In genomic region chr2:224556381-224556780, GRCh38 we compare ENCODE assay signal across 18 cellular contexts. TPM values are rescaled to one million over a fixed set of nuclear protein-coding genes. Genes with fewer than 3 reads are reported as not detected.
DNase-seq lines count a peak whose midpoint lies in the region; ATAC-seq, FAIRE-seq and TF ChIP-seq lines count a peak whose summit lies in the region.
"Had no signal": no experiment of that assay in that cellular context is flagged by ENCODE, and none has a peak within 500 bp of the region (broad histone marks: within the 10 kb centered on the region; RNA-seq: fewer than 3 reads in every experiment).

No MANE protein-coding gene starts in this region.

- H3K27me3 Mint-ChIP-seq in activated naive CD4-positive, alpha-beta T cell treated with anti-CD3 and anti-CD28 coated beads, Interleukin-2, amount 10 ng/mL, durations not matched to agents 7 days and 5 days = no peaks in the 10 kb centered on the region
- H3K27me3 Mint-ChIP-seq in activated B cell treated with CpG ODN at 0.5 μM for 24 hours (no peaks in the 10 kb centered on the region), Caco-2 (ENCODE audit: insufficient read depth, unreplicated experiment) (no peaks in the 10 kb centered on the region)
- H3K27me3 Mint-ChIP-seq: CD4-positive, CD25-positive, alpha-beta regulatory T cell had no signal

- intact Hi-C loops in activated B cell treated with CpG ODN at 0.5 μM for 24 hours (cut with micrococcal nuclease) = loop anchor here (2.0 kb wide), 1 partner anchor 16 kb away; no protein-coding TSS in a partner anchor
- intact Hi-C loops in Caco-2 (cut with micrococcal nuclease; ENCODE audit: unreplicated experiment) = no loop called here

- H3K4me3 Mint-ChIP-seq in activated naive CD4-positive, alpha-beta T cell treated with anti-CD3 and anti-CD28 coated beads, Interleukin-2, amount 10 ng/mL, durations not matched to agents 7 days and 5 days = no peak overlapping the region
- H3K4me3 Mint-ChIP-seq in activated B cell treated with CpG ODN at 0.5 μM for 24 hours (no peak overlapping the region), Caco-2 (ENCODE audit: unreplicated experiment) (no peak overlapping the region)
- H3K4me3 Mint-ChIP-seq: H9 had no signal

- H3K27ac Mint-ChIP-seq in activated naive CD4-positive, alpha-beta T cell treated with anti-CD3 and anti-CD28 coated beads, Interleukin-2, amount 10 ng/mL, durations not matched to agents 7 days and 5 days = peak overlapping the region; percentile 24
- H3K27ac Mint-ChIP-seq in activated B cell treated with CpG ODN at 0.5 μM for 24 hours (peak overlapping the region; percentile 5), Caco-2 (ENCODE audit: unreplicated experiment) (no peak overlapping the region)
- H3K27ac Mint-ChIP-seq: H9 had no signal

- POLR2A ChIA-PET in activated B cell treated with CpG ODN at 0.5 μM for 24 hours (lab: Charles Lee) (no interaction called here), GM10248 (lab: Yijun Ruan, JAX) (no interaction called here), Caco-2 (lab: Charles Lee) (no interaction called here)

- CTCF ChIA-PET in activated naive CD4-positive, alpha-beta T cell treated with anti-CD3 and anti-CD28 coated beads, Interleukin-2, amount 10 ng/mL, durations not matched to agents 7 days and 5 days (lab: Charles Lee) = no interaction called here
- CTCF ChIA-PET in activated B cell treated with CpG ODN at 0.5 μM for 24 hours (lab: Charles Lee) = no interaction called here
- CTCF ChIA-PET in GM10248 (lab: Yijun Ruan, JAX) = no interaction called here
- CTCF ChIA-PET in Caco-2 (lab: Charles Lee) = no interaction called here

- no peaks in the 10 kb centered on the region for H3K9me3 Mint-ChIP-seq in activated naive CD4-positive, alpha-beta T cell treated with anti-CD3 and anti-CD28 coated beads, Interleukin-2, amount 10 ng/mL, durations not matched to agents 7 days and 5 days
- H3K9me3 Mint-ChIP-seq in activated B cell treated with CpG ODN at 0.5 μM for 24 hours (no peaks in the 10 kb centered on the region), Caco-2 (ENCODE audit: unreplicated experiment) (no peaks in the 10 kb centered on the region)
- H3K9me3 Mint-ChIP-seq: H9 had no signal

- no peak for TF ChIP-seq CTCF in activated B cell treated with CpG ODN at 0.5 μM for 24 hours (IDR thresholded peaks at IDR 0.05)
- no peak for TF ChIP-seq CTCF in fibroblast of mammary gland (conservative IDR thresholded peaks at IDR 0.05; ENCODE audit: control insufficient read depth, insufficient read depth, low read depth, low read length)
- no peak for TF ChIP-seq CTCF in GM10248 (IDR thresholded peaks at IDR 0.05; ENCODE audit: control extremely low read depth, extremely low read depth, low read depth, missing control alignments)
- TF ChIP-seq CTCF in Caco-2 (IDR thresholded peaks at IDR 0.05; ENCODE audit: insufficient read depth in 1 of 2, low read depth in 1 of 2, low read length in 1 of 2, severe bottlenecking in 1 of 2, unreplicated experiment in 1 of 2) = no peak

- no peak for DNase-seq in activated naive CD4-positive, alpha-beta T cell treated with anti-CD3 and anti-CD28 coated beads, Interleukin-2, amount 10 ng/mL, durations not matched to agents 7 days and 5 days
- no peak for DNase-seq in activated naive CD4-positive, alpha-beta T cell treated with anti-CD3 and anti-CD28 coated beads, Interleukin-2, amount 50 U/mL, for 16 hours
- DNase-seq in activated B cell treated with CpG ODN at 0.5 μM for 24 hours (no peak), fibroblast of mammary gland (ENCODE audit: low read depth) (peak; percentile 32), urothelium cell line (ENCODE audit: low spot score) (no peak), GM10248 (ENCODE audit: extremely low spot score) (no peak), amygdala (lab: John Stamatoyannopoulos, UW) (no peak), Caco-2 (no peak)
- DNase-seq: AML-193; CD4-positive, CD25-positive, alpha-beta regulatory T cell; DMS79 treated with DMSO at 0.1 percent for 48 hours; GDM1; H9; NCI-H1105 treated with DMSO at 0.1 percent for 48 hours; NCI-H187 treated with DMSO at 0.1 percent for 48 hours; NCI-H446; PC-3 had no signal

- no peak for ATAC-seq in activated B cell treated with CpG ODN at 0.5 μM for 24 hours (ENCODE audit: low read depth)
- ATAC-seq: PC-3 had no signal

- no peaks in the 10 kb centered on the region for H3K4me1 Mint-ChIP-seq in activated naive CD4-positive, alpha-beta T cell treated with anti-CD3 and anti-CD28 coated beads, Interleukin-2, amount 10 ng/mL, durations not matched to agents 7 days and 5 days
- peaks cover 41% of the 10 kb centered on the region for H3K4me1 Mint-ChIP-seq in activated B cell treated with CpG ODN at 0.5 μM for 24 hours
- no peaks in the 10 kb centered on the region for H3K4me1 Mint-ChIP-seq in Caco-2 (ENCODE audit: low read depth, unreplicated experiment)

- H3K4me3 ChIP-seq in fibroblast of mammary gland (ENCODE audit: control insufficient read depth, low read depth, low read length) = no peak overlapping the region
- H3K4me3 ChIP-seq in Caco-2 (ENCODE audit: low read depth, low read length) = no peak overlapping the region

- peak; percentile 9 for FAIRE-seq in urothelium cell line (lab: Jason Lieb, UNC)
- FAIRE-seq: D721Med had no signal

- no TSS peak for BruUV-seq in Caco-2 (replicated peaks; lab: Mats Ljungman, UMichigan)

- H3K36me3 ChIP-seq in Caco-2 (ENCODE audit: control insufficient read depth, insufficient read depth, low read length) = no peaks in the 10 kb centered on the region

- no peaks in the 10 kb centered on the region for H3K4me1 ChIP-seq in Caco-2

- H3K9me3 ChIP-seq in Caco-2 = no peaks in the 10 kb centered on the region

- H3K27me3 ChIP-seq in Caco-2 (replicated peaks; ENCODE audit: control insufficient read depth, insufficient read depth, low read length) = no peaks in the 10 kb centered on the region

- H3K36me3 Mint-ChIP-seq in activated naive CD4-positive, alpha-beta T cell treated with anti-CD3 and anti-CD28 coated beads, Interleukin-2, amount 10 ng/mL, durations not matched to agents 7 days and 5 days = peaks cover 33% of the 10 kb centered on the region
- H3K36me3 Mint-ChIP-seq in activated B cell treated with CpG ODN at 0.5 μM for 24 hours (ENCODE audit: low read depth) (peaks cover 47% of the 10 kb centered on the region), Caco-2 (ENCODE audit: insufficient read depth, unreplicated experiment) (peaks cover 8% of the 10 kb centered on the region)

RNA-seq across cellular contexts. Expression of gene CUL3, which starts 28.8 kb away (rescaled TPM):
- total RNA-seq in activated B cell treated with CpG ODN at 0.5 μM for 24 hours (99.4 and 114 TPM in 2 replicates), Caco-2 (2022) (66.0 and 66.3 TPM in 2 replicates)
